Comparison of ENCODE assay signal across 8 cellular contexts in the genomic region with DNA sequence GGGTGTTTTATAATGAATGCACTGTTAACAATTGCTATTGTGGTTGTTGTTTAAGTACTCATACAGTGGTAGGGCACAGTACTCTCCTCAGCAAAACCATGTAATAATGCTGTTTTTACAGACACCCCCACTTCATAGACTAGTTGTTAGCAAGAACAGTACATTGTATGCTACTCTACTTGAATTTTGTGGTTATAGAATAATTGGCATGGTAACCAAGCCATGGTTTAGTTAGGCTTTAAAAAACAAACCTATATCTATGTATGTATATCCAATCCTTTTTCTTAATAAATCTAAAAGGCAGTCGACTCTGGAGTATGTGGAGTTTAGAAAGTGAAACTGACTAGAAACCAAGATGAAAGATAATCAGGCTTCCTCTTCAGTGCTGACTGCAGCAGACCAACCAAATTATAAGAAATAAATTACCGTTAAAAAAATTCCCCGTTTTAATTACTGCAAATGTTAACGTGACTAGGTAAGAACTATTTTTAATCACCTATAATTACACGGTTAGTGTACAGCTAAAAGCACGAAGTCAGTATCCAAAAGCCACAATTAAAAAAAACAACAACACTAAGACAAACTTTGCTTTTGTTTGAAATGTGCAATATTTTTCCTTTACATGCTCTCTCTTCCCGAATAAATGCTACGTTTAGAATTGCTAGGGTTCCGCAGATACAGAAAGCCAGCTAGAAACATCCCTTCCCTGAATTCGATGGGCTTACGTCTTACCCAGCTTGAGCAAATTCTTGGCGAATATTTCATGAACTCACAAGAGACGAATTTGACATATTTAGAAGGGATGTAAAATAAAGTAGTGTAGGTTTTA.
DNase-seq lines count a peak whose midpoint lies in the region; ATAC-seq and TF ChIP-seq lines count a peak whose summit lies in the region.

No MANE protein-coding gene starts in this region.

- no peaks in the 10 kb centered on the region for H3K36me3 Mint-ChIP-seq in natural killer cell

- H3K4me3 ChIP-seq in SK-N-MC, result peak overlapping the region; percentile 91
- peak overlapping the region; percentile 29 for H3K4me3 ChIP-seq in epithelial cell of esophagus (ENCODE audit: low read length)

- H3K4me1 Mint-ChIP-seq in natural killer cell, result peaks cover 20 to 29% of the 10 kb centered on the region in 2 donors

- H3K9me3 ChIP-seq in SK-N-MC (ENCODE audit: low read depth, low read length), result no peaks in the 10 kb centered on the region

- no peaks in the 10 kb centered on the region for H3K36me3 ChIP-seq in SK-N-MC (ENCODE audit: insufficient read depth, low read length)

- peak overlapping the region; percentile 78 for H3K9ac ChIP-seq in SK-N-MC (ENCODE audit: insufficient read length)

- ATAC-seq in HG02610 (IDR thresholded peaks at IDR 0.05; ENCODE audit: unreplicated experiment), result peak; percentile 38
- peak; percentile 48 to 67 (median 55) for ATAC-seq in natural killer cell

- H3K27me3 Mint-ChIP-seq in natural killer cell (ENCODE audit: low read depth in 2 of 2), result peaks cover 4 to 18% of the 10 kb centered on the region in 2 donors

- H3K4me3 Mint-ChIP-seq in natural killer cell, result peak overlapping the region; percentile 96

- DNase-seq in G401 (ENCODE audit: low spot score) (peak; percentile 50), SK-N-MC (ENCODE audit: low read depth, low spot score) (no peak), epithelial cell of esophagus (ENCODE audit: low read depth) (no peak), natural killer cell (no peak), amniotic stem cell (lab: John Stamatoyannopoulos, UW) (no peak), activated gamma-delta T cell treated with Interleukin-2 at 50 U/mL for 16 hours (no peak), NCI-H146 treated with DMSO at 0.1 percent for 48 hours (lab: John Stamatoyannopoulos, UW; ENCODE audit: unreplicated experiment) (no peak)

- peak overlapping the region; percentile 88 to 96 for H3K27ac Mint-ChIP-seq in natural killer cell

- H3K27ac ChIP-seq in SK-N-MC, result no peak overlapping the region

- no peaks in the 10 kb centered on the region for H3K9me3 Mint-ChIP-seq in natural killer cell

- TF ChIP-seq CTCF in epithelial cell of esophagus (IDR thresholded peaks at IDR 0.05; ENCODE audit: insufficient read depth, low read depth, low read length, missing control alignments), result no peak
- no peak for TF ChIP-seq CTCF in natural killer cell (IDR thresholded peaks at IDR 0.05)

- intact Hi-C loops in natural killer cell (cut with micrococcal nuclease), result loop anchor here (1.0 kb wide), 2 partner anchors 16 to 123 kb away; no protein-coding TSS in a partner anchor

- in situ Hi-C loops in G401 (cut with HindIII; ENCODE audit: low sequenced_read_pairs), result no loop called here
